Comparison of ENCODE assay signal across 1 cellular context in genomic region chr9:19173598-19174125, GRCh38.
TF ChIP-seq lines count a peak whose summit lies in the region.

No MANE protein-coding gene starts in this region.

TF ChIP-seq in HepG2, 621 proteins besides CTCF, POLR2A, EP300 and RAD21 (continued from another document and continues in another):
- TF ChIP-seq ZNF687 (CRISPR knock-in tag; IDR thresholded peaks at IDR 0.05) (peak; percentile 25; the same call in 1 of the 2 replicates), ZFAT (CRISPR knock-in tag; conservative IDR thresholded peaks at IDR 0.05) (no peak), ATM (IDR thresholded peaks at IDR 0.05; ENCODE audit: borderline replicate concordance) (no peak), ZNF772 (CRISPR knock-in tag; IDR thresholded peaks at IDR 0.05) (peak; percentile 16; the same call in 1 of the 2 replicates), CENPX (CRISPR knock-in tag; IDR thresholded peaks at IDR 0.05) (no peak), ZNF616 (CRISPR knock-in tag; IDR thresholded peaks at IDR 0.05; ENCODE audit: low read depth) (no peak), SP140L (CRISPR knock-in tag; IDR thresholded peaks at IDR 0.05; ENCODE audit: borderline replicate concordance) (no peak), MED1 (CRISPR knock-in tag; IDR thresholded peaks at IDR 0.05) (peak; percentile 75), HHEX (CRISPR knock-in tag; IDR thresholded peaks at IDR 0.05) (peak; percentile 57), HNF4G (IDR thresholded peaks at IDR 0.05; ENCODE audit: borderline replicate concordance, low read depth, low read length) (no peak), HNF4G (CRISPR knock-in tag; IDR thresholded peaks at IDR 0.05; ENCODE audit: borderline replicate concordance, low read depth) (no peak), LCORL (IDR thresholded peaks at IDR 0.05) (peak; percentile 55; the same call in 1 of the 2 replicates), LCORL (CRISPR knock-in tag; IDR thresholded peaks at IDR 0.05) (peak; percentile 86; the same call in 1 of the 2 replicates), DPF2 (CRISPR knock-in tag; IDR thresholded peaks at IDR 0.05; ENCODE audit: borderline replicate concordance, low read depth) (peak; percentile 83), TFE3 (CRISPR knock-in tag; IDR thresholded peaks at IDR 0.05) (no peak), ZBTB3 (CRISPR knock-in tag; IDR thresholded peaks at IDR 0.05; ENCODE audit: borderline replicate concordance, low read depth) (0 out of 2 replicates have a peak, but pooled peaks have one; percentile 58), ZEB1 (IDR thresholded peaks at IDR 0.05; ENCODE audit: insufficient replicate concordance, low read depth) (peak; percentile 89), SSRP1 (CRISPR knock-in tag; IDR thresholded peaks at IDR 0.05) (no peak), ZC3H4 (CRISPR knock-in tag; IDR thresholded peaks at IDR 0.05; ENCODE audit: borderline replicate concordance) (no peak), ZNF841 (CRISPR knock-in tag; IDR thresholded peaks at IDR 0.05; ENCODE audit: borderline replicate concordance) (no peak), CEBPG (CRISPR knock-in tag; IDR thresholded peaks at IDR 0.05) (peak; percentile 52), NFIC (IDR thresholded peaks at IDR 0.05; ENCODE audit: low read length) (peak; percentile 74), NAIF1 (CRISPR knock-in tag; IDR thresholded peaks at IDR 0.05; ENCODE audit: borderline replicate concordance) (no peak), ZNF274 (CRISPR knock-in tag; IDR thresholded peaks at IDR 0.05) (0 out of 2 replicates have a peak, but pooled peaks have one; percentile 24), ZNF501 (CRISPR knock-in tag; IDR thresholded peaks at IDR 0.05) (peak; percentile 72; the same call in 1 of the 2 replicates), ARHGAP35 (CRISPR knock-in tag; IDR thresholded peaks at IDR 0.05; ENCODE audit: borderline replicate concordance) (no peak), ZNF260 (CRISPR knock-in tag; IDR thresholded peaks at IDR 0.05; ENCODE audit: borderline replicate concordance, low read depth) (no peak), ZNF766 (CRISPR knock-in tag; IDR thresholded peaks at IDR 0.05; ENCODE audit: borderline replicate concordance) (no peak), ZNF276 (CRISPR knock-in tag; IDR thresholded peaks at IDR 0.05; ENCODE audit: low read depth) (0 out of 2 replicates have a peak, but pooled peaks have one; percentile 43), RELA (CRISPR knock-in tag; IDR thresholded peaks at IDR 0.05) (peak; percentile 98), POGK (CRISPR knock-in tag; conservative IDR thresholded peaks at IDR 0.05) (peak; percentile 75), HMGXB4 (CRISPR knock-in tag; IDR thresholded peaks at IDR 0.05; ENCODE audit: borderline replicate concordance in 1 of 2, low read depth in 1 of 2) (no peak; a peak in 1 of 4 replicates), TFAP4 (IDR thresholded peaks at IDR 0.05; ENCODE audit: borderline replicate concordance, low read depth) (peak; percentile 37; the same call in 1 of the 2 replicates), BORCS8-MEF2B (CRISPR knock-in tag; IDR thresholded peaks at IDR 0.05) (peak; percentile 70; the same call in 1 of the 2 replicates), SIN3A (IDR thresholded peaks at IDR 0.05; ENCODE audit: borderline replicate concordance, low read depth, low read length) (no peak), PAXIP1 (CRISPR knock-in tag; conservative IDR thresholded peaks at IDR 0.05) (peak; percentile 69), CREM (IDR thresholded peaks at IDR 0.05) (peak; percentile 68), CREM (CRISPR knock-in tag; IDR thresholded peaks at IDR 0.05) (no peak), HOXA3 (CRISPR knock-in tag; IDR thresholded peaks at IDR 0.05) (peak; percentile 32; the same call in 1 of the 2 replicates), ATF7 (IDR thresholded peaks at IDR 0.05) (no peak), ATF7 (CRISPR knock-in tag; IDR thresholded peaks at IDR 0.05) (0 out of 2 replicates have a peak, but pooled peaks have one; percentile 54), PHF5A (CRISPR knock-in tag; IDR thresholded peaks at IDR 0.05; ENCODE audit: low read depth, unreplicated experiment) (no peak), ZNF558 (CRISPR knock-in tag; IDR thresholded peaks at IDR 0.05; ENCODE audit: borderline replicate concordance) (peak; percentile 62; the same call in 1 of the 2 replicates), PRDM10 (CRISPR knock-in tag; IDR thresholded peaks at IDR 0.05; ENCODE audit: low read depth) (no peak)
